Comparison of ENCODE assay signal across 14 cellular contexts in the genomic region with DNA sequence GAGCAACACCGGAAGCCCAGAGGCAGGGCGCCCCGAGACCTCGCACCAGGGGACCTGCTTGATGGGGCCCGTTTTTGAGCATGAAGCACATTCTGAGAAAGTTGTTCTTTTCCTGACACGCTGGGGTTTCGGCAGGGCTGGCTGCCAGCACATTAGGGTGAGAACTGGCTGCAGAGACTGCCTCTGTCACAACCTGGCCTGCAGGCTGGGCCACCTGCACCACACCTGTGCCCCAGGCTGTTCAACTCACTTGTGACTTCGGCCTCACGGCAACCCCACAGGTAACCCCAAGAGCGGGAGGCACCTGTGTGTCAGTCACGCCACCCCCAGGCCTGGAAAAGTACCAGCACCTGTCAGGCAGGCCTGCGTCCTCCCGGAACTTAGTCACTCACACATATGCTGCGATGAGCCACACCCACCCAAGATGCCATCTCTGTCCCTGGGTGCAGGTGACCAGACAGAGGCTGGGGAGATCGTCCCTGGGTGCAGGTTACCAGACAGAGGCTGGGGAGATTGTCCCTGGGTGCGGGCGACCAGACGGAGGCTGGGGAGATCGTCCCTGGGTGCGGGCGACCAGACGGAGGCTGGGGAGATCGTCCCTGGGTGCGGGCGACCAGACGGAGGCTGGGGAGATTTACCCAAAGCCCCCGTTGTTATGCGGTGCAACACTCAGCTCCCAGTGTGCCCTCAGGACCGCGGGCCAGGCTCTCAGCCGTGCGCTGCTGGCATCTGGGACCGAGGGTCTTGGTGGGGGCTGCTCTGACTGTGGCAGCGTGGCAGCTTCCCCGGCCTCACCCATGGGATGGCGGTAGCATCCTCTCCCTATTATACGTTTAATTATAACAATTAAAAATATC.
A peak's percentile ranks its signal among the peaks of the same experiment; 100 is the strongest.
DNase-seq lines count a peak whose midpoint lies in the region; ATAC-seq and TF ChIP-seq lines count a peak whose summit lies in the region.
"Had no signal": no experiment of that assay in that cellular context is flagged by ENCODE, and none has a peak within 500 bp of the region (broad histone marks: within the 10 kb centered on the region; RNA-seq: fewer than 3 reads in every experiment).

No MANE protein-coding gene starts in this region.

- H3K36me3 ChIP-seq in PC-3 (ENCODE audit: low read depth, low read length) (no peaks in the 10 kb centered on the region), suprapubic skin (no peaks in the 10 kb centered on the region)
- H3K36me3 ChIP-seq: thyroid gland had no signal

- H3K9me3 ChIP-seq in PC-3 (ENCODE audit: low read length) (no peaks in the 10 kb centered on the region), suprapubic skin (no peaks in the 10 kb centered on the region)
- H3K9me3 ChIP-seq: thyroid gland had no signal

- no peak for TF ChIP-seq EP300 in suprapubic skin (IDR thresholded peaks at IDR 0.05)

- H3K4me2 ChIP-seq in PC-3 (ENCODE audit: low read length), result no peak overlapping the region; the same call in 1 of the 2 replicates

- CTCF ChIA-PET in activated CD4-positive, alpha-beta memory T cell treated with anti-CD3 and anti-CD28 coated beads for 36 hours (lab: Charles Lee), result no interaction called here
- CTCF ChIA-PET in activated CD4-positive, alpha-beta memory T cell treated with anti-CD3 and anti-CD28 coated beads, Interleukin-2, amount 10 ng/mL, durations not matched to agents 7 days and 5 days (lab: Charles Lee), result no interaction called here
- CTCF ChIA-PET in PC-3 (lab: Charles Lee), result no interaction called here

- DNase-seq in activated CD4-positive, alpha-beta memory T cell treated with anti-CD3 and anti-CD28 coated beads for 36 hours, result peak; percentile 8
- no peak for DNase-seq in activated CD4-positive, alpha-beta memory T cell treated with anti-CD3 and anti-CD28 coated beads, Interleukin-2, amount 10 ng/mL, durations not matched to agents 7 days and 5 days
- DNase-seq in PC-3 (peak; percentile 69), cardiac septum (ENCODE audit: low spot score) (peak; percentile 63), suprapubic skin (ENCODE audit: low spot score in 2 of 2) (peak; percentile 55 to 80), NCI-H1092 treated with DMSO at 0.1 percent for 48 hours (lab: John Stamatoyannopoulos, UW) (no peak), NAMALWA (ENCODE audit: low spot score) (no peak), Kasumi-1 (lab: John Stamatoyannopoulos, UW) (no peak)
- DNase-seq: anterior cingulate cortex; effector CD8-positive, alpha-beta T cell; T1000; thyroid gland had no signal

- intact Hi-C loops in activated CD4-positive, alpha-beta memory T cell treated with anti-CD3 and anti-CD28 coated beads for 36 hours (cut with micrococcal nuclease), result no loop called here
- intact Hi-C loops in PC-3 (cut with micrococcal nuclease), result no loop called here
- intact Hi-C loops in cardiac septum (cut with DNase I), result no loop called here

- no peak overlapping the region for H3K4me3 ChIP-seq in PC-3 (ENCODE audit: low read length)
- no peak overlapping the region for H3K4me3 ChIP-seq in suprapubic skin
- H3K4me3 ChIP-seq: skin epidermis, thyroid gland had no signal

- TF ChIP-seq CTCF in PC-3 (conservative IDR thresholded peaks at IDR 0.05; ENCODE audit: low read depth, low read length) (peak; percentile 28; the same call in 1 of the 2 replicates), suprapubic skin (IDR thresholded peaks at IDR 0.05) (no peak)

- H3K4me1 ChIP-seq in PC-3 (ENCODE audit: insufficient read depth, low read length) (peaks cover 13% of the 10 kb centered on the region), suprapubic skin (no peaks in the 10 kb centered on the region)
- H3K4me1 ChIP-seq: thyroid gland had no signal

- H3K27me3 ChIP-seq in PC-3 (ENCODE audit: low read length), result peaks cover 77% of the 10 kb centered on the region
- H3K27me3 ChIP-seq in suprapubic skin, result peaks cover 83% of the 10 kb centered on the region
- H3K27me3 ChIP-seq: thyroid gland had no signal

- WGBS in suprapubic skin, result 71% methylated on average over 30 of the region's 37 CpGs

- TF ChIP-seq POLR2A in suprapubic skin (IDR thresholded peaks at IDR 0.05), result no peak

- POLR2A ChIA-PET in activated CD4-positive, alpha-beta memory T cell treated with anti-CD3 and anti-CD28 coated beads for 36 hours (lab: Charles Lee), result no interaction called here
- POLR2A ChIA-PET in activated CD4-positive, alpha-beta memory T cell treated with anti-CD3 and anti-CD28 coated beads, Interleukin-2, amount 10 ng/mL, durations not matched to agents 7 days and 5 days (lab: Charles Lee), result no interaction called here
- POLR2A ChIA-PET in PC-3 (lab: Charles Lee; ENCODE audit: unreplicated experiment), result no interaction called here

- H3K4me1 Mint-ChIP-seq in activated CD4-positive, alpha-beta memory T cell treated with anti-CD3 and anti-CD28 coated beads for 36 hours (ENCODE audit: low read depth), result no peaks in the 10 kb centered on the region
- H3K4me1 Mint-ChIP-seq in activated CD4-positive, alpha-beta memory T cell treated with anti-CD3 and anti-CD28 coated beads, Interleukin-2, amount 10 ng/mL, durations not matched to agents 7 days and 5 days, result no peaks in the 10 kb centered on the region

- H3K27ac ChIP-seq in PC-3 (ENCODE audit: low read length) (no peak overlapping the region), suprapubic skin (no peak overlapping the region)
- H3K27ac ChIP-seq: skin epidermis, thyroid gland had no signal

- H3K9me2 ChIP-seq in PC-3 (replicated peaks; ENCODE audit: low read length), result no peaks in the 10 kb centered on the region

- H3K79me2 ChIP-seq in PC-3 (ENCODE audit: low read length), result no peaks in the 10 kb centered on the region

- H3K27me3 Mint-ChIP-seq in activated CD4-positive, alpha-beta memory T cell treated with anti-CD3 and anti-CD28 coated beads for 36 hours, result peaks cover 19% of the 10 kb centered on the region
- no peaks in the 10 kb centered on the region for H3K27me3 Mint-ChIP-seq in activated CD4-positive, alpha-beta memory T cell treated with anti-CD3 and anti-CD28 coated beads, Interleukin-2, amount 10 ng/mL, durations not matched to agents 7 days and 5 days

- no peaks in the 10 kb centered on the region for H3K9me3 Mint-ChIP-seq in activated CD4-positive, alpha-beta memory T cell treated with anti-CD3 and anti-CD28 coated beads for 36 hours
- no peaks in the 10 kb centered on the region for H3K9me3 Mint-ChIP-seq in activated CD4-positive, alpha-beta memory T cell treated with anti-CD3 and anti-CD28 coated beads, Interleukin-2, amount 10 ng/mL, durations not matched to agents 7 days and 5 days

- H4K20me1 ChIP-seq in PC-3 (ENCODE audit: low read length), result no peaks in the 10 kb centered on the region

- no peaks in the 10 kb centered on the region for H3F3A ChIP-seq in PC-3 (ENCODE audit: low read length, unreplicated experiment)

- H3K9ac ChIP-seq in PC-3 (ENCODE audit: low read length), result no peak overlapping the region

- H2AFZ ChIP-seq in PC-3 (ENCODE audit: low read length), result no peak overlapping the region

- no peak overlapping the region for H3K27ac Mint-ChIP-seq in activated CD4-positive, alpha-beta memory T cell treated with anti-CD3 and anti-CD28 coated beads for 36 hours
- H3K27ac Mint-ChIP-seq in activated CD4-positive, alpha-beta memory T cell treated with anti-CD3 and anti-CD28 coated beads, Interleukin-2, amount 10 ng/mL, durations not matched to agents 7 days and 5 days, result no peak overlapping the region

- no TSS peak for BruUV-seq in PC-3 (replicated peaks; lab: Mats Ljungman, UMichigan)

- no peak overlapping the region for H3K4me3 Mint-ChIP-seq in activated CD4-positive, alpha-beta memory T cell treated with anti-CD3 and anti-CD28 coated beads for 36 hours
- H3K4me3 Mint-ChIP-seq in activated CD4-positive, alpha-beta memory T cell treated with anti-CD3 and anti-CD28 coated beads, Interleukin-2, amount 10 ng/mL, durations not matched to agents 7 days and 5 days, result no peak overlapping the region

- ATAC-seq in PC-3, result peak; percentile 72
- ATAC-seq: Panc1 had no signal

- H3K36me3 Mint-ChIP-seq in activated CD4-positive, alpha-beta memory T cell treated with anti-CD3 and anti-CD28 coated beads for 36 hours, result no peaks in the 10 kb centered on the region
- H3K36me3 Mint-ChIP-seq in activated CD4-positive, alpha-beta memory T cell treated with anti-CD3 and anti-CD28 coated beads, Interleukin-2, amount 10 ng/mL, durations not matched to agents 7 days and 5 days (ENCODE audit: low read depth), result no peaks in the 10 kb centered on the region

Comparison
In these comparisons a context has a peak if more than half of its experiments do, and no peak if none do; other contexts are left out.
1. DNase-seq: peak in activated CD4-positive, alpha-beta memory T cell treated with anti-CD3 and anti-CD28 coated beads for 36 hours (single experiment), PC-3 (single experiment), cardiac septum (single experiment) and suprapubic skin (2 of 2); none in activated CD4-positive, alpha-beta memory T cell treated with anti-CD3 and anti-CD28 coated beads, Interleukin-2, amount 10 ng/mL, durations not matched to agents 7 days and 5 days (single experiment), NCI-H1092 treated with DMSO at 0.1 percent for 48 hours (single experiment), NAMALWA (single experiment) and Kasumi-1 (0 of 2).